9 cellular contexts compared by ENCODE assay signal in genomic region chr20:45341939-45342862, GRCh38. TPM values are rescaled to one million over a fixed set of nuclear protein-coding genes. Genes with fewer than 3 reads are reported as not detected.
DNase-seq lines count a peak whose midpoint lies in the region; ATAC-seq, FAIRE-seq and TF ChIP-seq lines count a peak whose summit lies in the region.
"Had no signal": no experiment of that assay in that cellular context is flagged by ENCODE, and none has a peak within 500 bp of the region (broad histone marks: within the 10 kb centered on the region; RNA-seq: fewer than 3 reads in every experiment).

No MANE protein-coding gene starts in this region.

- peak overlapping the region; percentile 98 for H3K4me2 ChIP-seq in A549

- CTCF ChIA-PET in A549 (lab: Yijun Ruan, JAX) = interaction anchor here (0.7 to 8.9 kb wide), 9 partner anchors 11 to 95 kb away, joined by 3 to 82 read pairs (median 5); partner anchors contain the start of gene SYS1
- CTCF ChIA-PET in activated CD8-positive, alpha-beta memory T cell treated with anti-CD3 and anti-CD28 coated beads, Interleukin-2, amount 10 ng/mL, durations not matched to agents 7 days and 5 days (lab: Charles Lee) = interaction anchor here (1.0 to 1.6 kb wide), 3 partner anchors 20 to 107 kb away, joined by 3 read pairs; partner anchors contain the start of gene SYS1

- H3K36me3 ChIP-seq in suprapubic skin = no peaks in the 10 kb centered on the region

- TF ChIP-seq EP300 in A549 (IDR thresholded peaks at IDR 0.05) (no peak), suprapubic skin (IDR thresholded peaks at IDR 0.05) (no peak)

- ATAC-seq in A549 (peak; percentile 7 to 10; a peak in 4 of 6 replicates), GM21381 (IDR thresholded peaks at IDR 0.05; ENCODE audit: unreplicated experiment) (no peak)
- no peak for ATAC-seq in activated CD8-positive, alpha-beta memory T cell treated with anti-CD3 and anti-CD28 coated beads, Interleukin-2, amount 10 ng/mL, durations not matched to agents 7 days and 5 days

- peak overlapping the region; percentile 8; the same call in 2 of the 3 replicates for H3K4me3 ChIP-seq in A549
- peak overlapping the region; percentile 48 for H3K4me3 ChIP-seq in LNCaP clone FGC (ENCODE audit: low read depth, low read length)
- H3K4me3 ChIP-seq in suprapubic skin = peak overlapping the region; percentile 75

- H3K9me3 Mint-ChIP-seq in activated CD8-positive, alpha-beta memory T cell treated with anti-CD3 and anti-CD28 coated beads, Interleukin-2, amount 10 ng/mL, durations not matched to agents 7 days and 5 days (ENCODE audit: low read depth) = no peaks in the 10 kb centered on the region

- H3K27me3 ChIP-seq in suprapubic skin = no peaks in the 10 kb centered on the region

- TF ChIP-seq CTCF in A549 (IDR thresholded peaks at IDR 0.05) (no peak), LNCaP clone FGC (IDR thresholded peaks at IDR 0.05; ENCODE audit: control insufficient read depth, extremely low read depth, insufficient read depth) (no peak), suprapubic skin (IDR thresholded peaks at IDR 0.05) (no peak)

- peaks cover 100% of the 10 kb centered on the region for H3K4me1 ChIP-seq in A549
- H3K4me1 ChIP-seq in suprapubic skin = peaks cover 98% of the 10 kb centered on the region

- WGBS in A549 (ENCODE audit: missing lambda C conversion rate) = 16% methylated on average over 14 of the region's 16 CpGs
- 20% methylated on average over 14 of the region's 16 CpGs for WGBS in suprapubic skin

- no peak for FAIRE-seq in A549 (lab: Jason Lieb, UNC)

- no peak for TF ChIP-seq RAD21 in A549 (conservative IDR thresholded peaks at IDR 0.05 in 1 of 2, IDR thresholded peaks at IDR 0.05 in 1 of 2)

- H3K36me3 Mint-ChIP-seq in activated CD8-positive, alpha-beta memory T cell treated with anti-CD3 and anti-CD28 coated beads, Interleukin-2, amount 10 ng/mL, durations not matched to agents 7 days and 5 days = no peaks in the 10 kb centered on the region

- no peaks in the 10 kb centered on the region for H3K27me3 Mint-ChIP-seq in activated CD8-positive, alpha-beta memory T cell treated with anti-CD3 and anti-CD28 coated beads, Interleukin-2, amount 10 ng/mL, durations not matched to agents 7 days and 5 days

- no peak overlapping the region for H3K27ac Mint-ChIP-seq in activated CD8-positive, alpha-beta memory T cell treated with anti-CD3 and anti-CD28 coated beads, Interleukin-2, amount 10 ng/mL, durations not matched to agents 7 days and 5 days

- POLR2A ChIA-PET in A549 (lab: Yijun Ruan, JAX) = interaction anchor here (0.7 to 1.4 kb wide), 2 partner anchors 74 to 437 kb away, joined by 3 read pairs; partner anchors contain the start of gene PIGT

- H3K4me1 Mint-ChIP-seq in activated CD8-positive, alpha-beta memory T cell treated with anti-CD3 and anti-CD28 coated beads, Interleukin-2, amount 10 ng/mL, durations not matched to agents 7 days and 5 days = peaks cover 38% of the 10 kb centered on the region

- H3K9me3 ChIP-seq in A549 (no peaks in the 10 kb centered on the region), suprapubic skin (no peaks in the 10 kb centered on the region)

- H3K27ac ChIP-seq in A549 (peak overlapping the region; percentile 82 to 96), suprapubic skin (peak overlapping the region; percentile 94)

- no peak overlapping the region for H3K4me3 Mint-ChIP-seq in activated CD8-positive, alpha-beta memory T cell treated with anti-CD3 and anti-CD28 coated beads, Interleukin-2, amount 10 ng/mL, durations not matched to agents 7 days and 5 days

- no peak for DNase-seq in A549 (ENCODE audit: low read depth in 1 of 2, low spot score in 1 of 2)
- DNase-seq in LNCaP clone FGC (ENCODE audit: low read depth) = no peak
- peak; percentile 66 for DNase-seq in cerebellar cortex (ENCODE audit: low spot score)
- peak; percentile 45 for DNase-seq in kidney glomerular epithelial cell (lab: John Stamatoyannopoulos, UW)
- DNase-seq in suprapubic skin (ENCODE audit: low spot score in 2 of 2) = peak; percentile 80 to 86
- no peak for DNase-seq in activated CD8-positive, alpha-beta memory T cell treated with anti-CD3 and anti-CD28 coated beads, Interleukin-2, amount 10 ng/mL, durations not matched to agents 7 days and 5 days
- no peak for DNase-seq in activated CD8-positive, alpha-beta memory T cell treated with anti-CD3 and anti-CD28 coated beads for 24 hours

- TF ChIP-seq POLR2A in A549 (IDR thresholded peaks at IDR 0.05; ENCODE audit: low read length) (no peak), suprapubic skin (IDR thresholded peaks at IDR 0.05) (no peak)

TF ChIP-seq in A549, 52 proteins besides CTCF, POLR2A, EP300 and RAD21:
- TF ChIP-seq USF2 (IDR thresholded peaks at IDR 0.05) (0 out of 2 replicates have a peak, but pooled peaks have one; percentile 25), RARB (CRISPR knock-in tag; IDR thresholded peaks at IDR 0.05) (no peak), ZNF302 (CRISPR knock-in tag; IDR thresholded peaks at IDR 0.05) (no peak), RCOR1 (IDR thresholded peaks at IDR 0.05; ENCODE audit: low read depth, low read length) (no peak), MAZ (IDR thresholded peaks at IDR 0.05; ENCODE audit: borderline replicate concordance, low read depth, low read length) (no peak), JUNB (IDR thresholded peaks at IDR 0.05) (no peak), POLR2AphosphoS2 (conservative IDR thresholded peaks at IDR 0.05; ENCODE audit: low read length) (peak; percentile 33; the same call in 1 of the 2 replicates), FOSL2 (IDR thresholded peaks at IDR 0.05) (no peak), FOSL2 (CRISPR knock-in tag; IDR thresholded peaks at IDR 0.05) (no peak), HEYL (CRISPR knock-in tag; IDR thresholded peaks at IDR 0.05) (no peak), KDM5A (IDR thresholded peaks at IDR 0.05) (no peak)

RNA-seq across cellular contexts. Expression of gene SDC4, which starts 6.0 kb away (rescaled TPM):
- 27.4 and 29.0 TPM in 2 replicates for polyA plus RNA-seq in A549 (2011; rRNA removed)
- 13.1 and 17.7 TPM in 2 replicates for polyA plus RNA-seq in A549 (2012; cell fraction: cytosol; rRNA removed)
- polyA plus RNA-seq in A549 (2012; cell fraction: nucleus; rRNA removed) = 12.6 and 21.5 TPM in 2 replicates
- 35.6 to 40.2 TPM (median 39.2 TPM) in 3 replicates for polyA plus RNA-seq in A549 (2017; fragmentation: RNase III; extraction: RNeasy Plus Mini Kit Qiagen cat#74134 plus additional on column Dnase treatment)
- polyA minus RNA-seq in A549 (2011; rRNA and poly(A)+ RNA removed) = 43.3 and 43.7 TPM in 2 replicates
- total RNA-seq in suprapubic skin = 100 to 1,000 TPM; 156 to 255 (median 216) TPM
- 10 to 100 TPM; 15.0 to 50.7 TPM for total RNA-seq in activated CD8-positive, alpha-beta memory T cell treated with anti-CD3 and anti-CD28 coated beads, Interleukin-2, amount 10 ng/mL, durations not matched to agents 7 days and 5 days

RNA-seq across cellular contexts. Expression of gene SYS1, which starts 20.8 kb away (rescaled TPM):
- 27.6 and 30.5 TPM in 2 replicates for polyA plus RNA-seq in A549 (2011; rRNA removed)
- 46.0 and 62.2 TPM in 2 replicates for polyA plus RNA-seq in A549 (2012; cell fraction: cytosol; rRNA removed)
- 54.1 and 71.4 TPM in 2 replicates for polyA plus RNA-seq in A549 (2012; cell fraction: nucleus; rRNA removed)
- 20.2 to 20.5 TPM (median 20.2 TPM) in 3 replicates for polyA plus RNA-seq in A549 (2017; fragmentation: RNase III; extraction: RNeasy Plus Mini Kit Qiagen cat#74134 plus additional on column Dnase treatment)
- polyA minus RNA-seq in A549 (2011; rRNA and poly(A)+ RNA removed) = 47.1 and 63.5 TPM in 2 replicates
- total RNA-seq in suprapubic skin = 10 to 100 TPM; 30.9 to 49.5 (median 38.7) TPM
- total RNA-seq in activated CD8-positive, alpha-beta memory T cell treated with anti-CD3 and anti-CD28 coated beads, Interleukin-2, amount 10 ng/mL, durations not matched to agents 7 days and 5 days = 10 to 100 TPM; 19.6 to 24.9 TPM

RNA-seq across cellular contexts. Expression of gene MATN4, which starts 34.1 kb away (rescaled TPM):
- polyA plus RNA-seq in A549 (2011; rRNA removed) (0.04 TPM in 1 of 2 replicates, not detected in the other), A549 (2017; fragmentation: RNase III; extraction: RNeasy Plus Mini Kit Qiagen cat#74134 plus additional on column Dnase treatment) (0.05 to 0.08 TPM (median 0.05 TPM) in 3 replicates)
- polyA plus RNA-seq in A549 (2012; cell fraction: cytosol; rRNA removed) = 0.14 and 0.17 TPM in 2 replicates
- 0.37 and 0.49 TPM in 2 replicates for polyA plus RNA-seq in A549 (2012; cell fraction: nucleus; rRNA removed)
- polyA minus RNA-seq in A549 (2011; rRNA and poly(A)+ RNA removed) = not detected in 2 replicates
- 1 to 10 TPM in 1 of 4 donors, under 1 TPM in 2, not detected in 1; 0.25 to 1.5 (median 0.94) TPM for total RNA-seq in suprapubic skin
- total RNA-seq in activated CD8-positive, alpha-beta memory T cell treated with anti-CD3 and anti-CD28 coated beads, Interleukin-2, amount 10 ng/mL, durations not matched to agents 7 days and 5 days = 1 to 10 TPM in 1 of 2 experiments, under 1 TPM in 1; 0.64 to 2.2 TPM

RNA-seq across cellular contexts. Expression of gene RBPJL, which starts 35.6 kb away (rescaled TPM):
- not detected in 2 replicates for polyA plus RNA-seq in A549 (2011; rRNA removed)
- 0.01 TPM in 1 of 2 replicates, not detected in the other for polyA plus RNA-seq in A549 (2012; cell fraction: cytosol; rRNA removed)
- not detected in 2 replicates for polyA plus RNA-seq in A549 (2012; cell fraction: nucleus; rRNA removed)
- polyA plus RNA-seq in A549 (2017; fragmentation: RNase III; extraction: RNeasy Plus Mini Kit Qiagen cat#74134 plus additional on column Dnase treatment) = not detected in 3 replicates
- polyA minus RNA-seq in A549 (2011; rRNA and poly(A)+ RNA removed) = not detected in 2 replicates
- not detected for total RNA-seq in suprapubic skin
- total RNA-seq in activated CD8-positive, alpha-beta memory T cell treated with anti-CD3 and anti-CD28 coated beads, Interleukin-2, amount 10 ng/mL, durations not matched to agents 7 days and 5 days = not detected
- total RNA-seq: subcutaneous adipose tissue had no signal

RNA-seq across cellular contexts. Expression of gene TP53TG5, which starts 35.9 kb away (rescaled TPM):
- not detected in 2 replicates for polyA plus RNA-seq in A549 (2011; rRNA removed)
- polyA plus RNA-seq in A549 (2012; cell fraction: cytosol; rRNA removed) = not detected in 2 replicates
- not detected in 2 replicates for polyA plus RNA-seq in A549 (2012; cell fraction: nucleus; rRNA removed)
- not detected in 3 replicates for polyA plus RNA-seq in A549 (2017; fragmentation: RNase III; extraction: RNeasy Plus Mini Kit Qiagen cat#74134 plus additional on column Dnase treatment)
- not detected in 2 replicates for polyA minus RNA-seq in A549 (2011; rRNA and poly(A)+ RNA removed)
- under 1 TPM in 1 of 4 donors, not detected in 3; 0.32 TPM for total RNA-seq in suprapubic skin
- under 1 TPM in 1 of 2 experiments, not detected in 1; 0.15 TPM for total RNA-seq in activated CD8-positive, alpha-beta memory T cell treated with anti-CD3 and anti-CD28 coated beads, Interleukin-2, amount 10 ng/mL, durations not matched to agents 7 days and 5 days

Comparison
In these comparisons a context has a peak if more than half of its experiments do, and no peak if none do; other contexts are left out.
1. ATAC-seq: peak in A549 (2 of 2); none in activated CD8-positive, alpha-beta memory T cell treated with anti-CD3 and anti-CD28 coated beads, Interleukin-2, amount 10 ng/mL, durations not matched to agents 7 days and 5 days (single experiment) and GM21381 (single experiment).
2. DNase-seq: peak in cerebellar cortex (single experiment), kidney glomerular epithelial cell (single experiment) and suprapubic skin (2 of 2); none in A549 (0 of 2), LNCaP clone FGC (single experiment), activated CD8-positive, alpha-beta memory T cell treated with anti-CD3 and anti-CD28 coated beads, Interleukin-2, amount 10 ng/mL, durations not matched to agents 7 days and 5 days (single experiment) and activated CD8-positive, alpha-beta memory T cell treated with anti-CD3 and anti-CD28 coated beads for 24 hours (single experiment).
3. H3K4me3 ChIP-seq: peak in every context shown above with its lines; median percentile 75 in suprapubic skin; 48 in LNCaP clone FGC; 8 in A549.